ENCODE assay signal across 9 cellular contexts in genomic region chr10:119541046-119541445, GRCh38. TPM values are rescaled to one million over a fixed set of nuclear protein-coding genes. Genes with fewer than 3 reads are reported as not detected.
DNase-seq lines count a peak whose midpoint lies in the region; ATAC-seq and TF ChIP-seq lines count a peak whose summit lies in the region.
"Had no signal": no experiment of that assay in that cellular context is flagged by ENCODE, and none has a peak within 500 bp of the region (broad histone marks: within the 10 kb centered on the region; RNA-seq: fewer than 3 reads in every experiment).

No MANE protein-coding gene starts in this region.

- ATAC-seq in HG02798 (IDR thresholded peaks at IDR 0.05; ENCODE audit: poor library complexity, unreplicated experiment), result no peak
- no peak for ATAC-seq in GM18870 (IDR thresholded peaks at IDR 0.05; ENCODE audit: unreplicated experiment)

- WGBS in mesendoderm (ENCODE audit: extremely low coverage, insufficient coverage, low lambda C conversion rate), result no CpG with 5 or more reads among the region's 6 CpGs

- H3K4me3 ChIP-seq in AG09309 (ENCODE audit: control insufficient read depth, low read depth, low read length) (peak overlapping the region; percentile 74), HUES6 (ENCODE audit: low read depth, low read length) (peak overlapping the region; percentile 67), ascending aorta (peak overlapping the region; percentile 85 to 89), muscle layer of colon (ENCODE audit: low read depth in 1 of 2, low read length in 2 of 2) (peak overlapping the region; percentile 74 to 79), mesendoderm (ENCODE audit: low read length) (no peak overlapping the region)

- no peak overlapping the region for H2BK15ac ChIP-seq in mesendoderm (replicated peaks; ENCODE audit: low read depth)

- H2BK120ac ChIP-seq in mesendoderm (ENCODE audit: low read depth, low read length), result no peak overlapping the region

- H3K9me3 ChIP-seq in HUES6 (ENCODE audit: control insufficient read depth, insufficient read depth, low read depth, low read length) (no peaks in the 10 kb centered on the region), ascending aorta (no peaks in the 10 kb centered on the region), muscle layer of colon (ENCODE audit: low read length) (no peaks in the 10 kb centered on the region)
- H3K9me3 ChIP-seq: testis had no signal

- intact Hi-C loops in ascending aorta (cut with DNase I), result loop anchor here (5.0 kb wide), 3 partner anchors 56 to 364 kb away; partner anchors contain the start of genes BAG3, PRDX3 and TIAL1

- TF ChIP-seq CTCF in AG09309 (IDR thresholded peaks at IDR 0.05; ENCODE audit: control insufficient read depth, insufficient read depth, low read depth, low read length, missing control alignments) (no peak), ascending aorta (IDR thresholded peaks at IDR 0.05) (no peak)

- no peak overlapping the region for H3K4ac ChIP-seq in mesendoderm (ENCODE audit: low read depth, low read length)

- peaks cover 54% of the 10 kb centered on the region for H3K27me3 ChIP-seq in HUES6 (ENCODE audit: control insufficient read depth, insufficient read depth, low read length)
- H3K27me3 ChIP-seq in ascending aorta, result no peaks in the 10 kb centered on the region
- no peaks in the 10 kb centered on the region for H3K27me3 ChIP-seq in muscle layer of colon (ENCODE audit: control insufficient read depth in 1 of 2, insufficient read depth in 2 of 2, low read length in 2 of 2)
- peaks cover 15% of the 10 kb centered on the region for H3K27me3 ChIP-seq in mesendoderm (ENCODE audit: insufficient read depth, low read length, poor library complexity)
- H3K27me3 ChIP-seq: testis had no signal

- H3K36me3 ChIP-seq in HUES6 (ENCODE audit: control insufficient read depth, insufficient read depth, low read length), result no peaks in the 10 kb centered on the region
- no peaks in the 10 kb centered on the region for H3K36me3 ChIP-seq in ascending aorta
- no peaks in the 10 kb centered on the region for H3K36me3 ChIP-seq in muscle layer of colon (ENCODE audit: insufficient read depth, low read length)
- no peaks in the 10 kb centered on the region for H3K36me3 ChIP-seq in mesendoderm (ENCODE audit: control insufficient read depth, insufficient read depth, low read length)

- no peaks in the 10 kb centered on the region for H3K79me1 ChIP-seq in mesendoderm (ENCODE audit: low read length)

- H2AK5ac ChIP-seq in mesendoderm (ENCODE audit: low read length), result no peak overlapping the region

- no peak overlapping the region for H3K9ac ChIP-seq in HUES6 (ENCODE audit: low read length)
- H3K9ac ChIP-seq in muscle layer of colon (ENCODE audit: low read length), result peak overlapping the region; percentile 63
- no peak overlapping the region for H3K9ac ChIP-seq in mesendoderm (ENCODE audit: low read length)

- no peak overlapping the region for H2BK5ac ChIP-seq in mesendoderm (ENCODE audit: low read length)

- DNase-seq in AG09309 (ENCODE audit: low read depth) (no peak), ascending aorta (ENCODE audit: low spot score in 2 of 2) (peak in 1 of 2 donors; percentile 38), H4 (ENCODE audit: low spot score) (no peak), mesendoderm (no peak)
- DNase-seq: testis had no signal

- H3K79me2 ChIP-seq in mesendoderm (ENCODE audit: control insufficient read depth, insufficient read depth, low read length), result no peaks in the 10 kb centered on the region

- no peak overlapping the region for H3K18ac ChIP-seq in mesendoderm (ENCODE audit: low read length)

- H3K4me1 ChIP-seq in HUES6 (ENCODE audit: control insufficient read depth, insufficient read depth, low read length), result peaks cover 27% of the 10 kb centered on the region
- H3K4me1 ChIP-seq in ascending aorta, result peaks cover 0 to 10% of the 10 kb centered on the region in 2 donors
- H3K4me1 ChIP-seq in muscle layer of colon (ENCODE audit: insufficient read depth, low read length), result peaks cover 63% of the 10 kb centered on the region
- peaks cover 4% of the 10 kb centered on the region for H3K4me1 ChIP-seq in mesendoderm (ENCODE audit: control insufficient read depth, low read depth, low read length)

- no peak overlapping the region for H3K56ac ChIP-seq in mesendoderm (ENCODE audit: low read length)

- H3K27ac ChIP-seq in HUES6 (ENCODE audit: low read depth, low read length) (no peak overlapping the region), ascending aorta (no peak overlapping the region), muscle layer of colon (ENCODE audit: low read depth, low read length) (peak overlapping the region; percentile 83), mesendoderm (ENCODE audit: low read depth, low read length) (no peak overlapping the region)
- H3K27ac ChIP-seq: testis had no signal

- H3K4me2 ChIP-seq in mesendoderm (ENCODE audit: low read length), result no peak overlapping the region

- H4K8ac ChIP-seq in mesendoderm (ENCODE audit: low read depth, low read length), result no peak overlapping the region

- no peak overlapping the region for H3K23ac ChIP-seq in mesendoderm (ENCODE audit: low read length)

- no peak overlapping the region for H4K5ac ChIP-seq in mesendoderm (ENCODE audit: low read length)

RNA-seq across cellular contexts. Expression of gene RGS10, which starts 1.5 kb away (rescaled TPM):
- 42.9 TPM for total RNA-seq in ascending aorta
- 28.7 and 36.2 TPM in 2 replicates for total RNA-seq in H4 (2014; rRNA removed; shearing (Covaris generic))
- 10.5 TPM for polyA plus RNA-seq in mesendoderm (2013, experiment 1 of 2)
- 10.2 TPM for polyA plus RNA-seq in mesendoderm (2013, experiment 2 of 2)

RNA-seq across cellular contexts. Expression of gene TIAL1, which starts 55.7 kb away (rescaled TPM):
- total RNA-seq in ascending aorta, result 35.5 TPM
- total RNA-seq in H4 (2014; rRNA removed; shearing (Covaris generic)), result 37.9 and 51.4 TPM in 2 replicates
- polyA plus RNA-seq in mesendoderm (2013, experiment 1 of 2), result 104 TPM
- 101 TPM for polyA plus RNA-seq in mesendoderm (2013, experiment 2 of 2)
